ENCODE assay signal across 9 cellular contexts in the genomic region with DNA sequence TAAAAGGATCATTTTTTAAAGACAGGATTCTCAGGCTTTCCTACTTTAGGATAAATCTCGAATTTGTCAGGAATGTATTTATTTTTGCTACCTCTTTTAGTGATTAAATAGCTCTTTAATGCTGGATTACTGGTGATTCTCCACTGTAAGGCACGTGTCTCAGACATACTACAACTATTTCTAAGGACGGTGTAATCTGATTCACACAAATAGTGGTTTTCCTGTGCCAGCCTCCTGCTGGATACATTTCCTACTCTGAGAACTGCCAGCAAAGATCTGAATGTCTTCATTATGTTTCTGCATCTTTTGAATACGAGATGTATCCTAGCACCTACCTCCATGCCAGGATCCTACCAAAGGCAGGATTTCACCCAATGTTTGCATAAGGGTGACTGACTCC.
DNase-seq lines count a peak whose midpoint lies in the region; ATAC-seq and TF ChIP-seq lines count a peak whose summit lies in the region.
"Had no signal": no experiment of that assay in that cellular context is flagged by ENCODE, and none has a peak within 500 bp of the region (broad histone marks: within the 10 kb centered on the region; RNA-seq: fewer than 3 reads in every experiment).

No MANE protein-coding gene starts in this region.

- no peak for TF ChIP-seq CTCF in GM23338 (conservative IDR thresholded peaks at IDR 0.05; ENCODE audit: low read depth in 2 of 2)

- in situ Hi-C loops in ACHN (cut with HindIII; ENCODE audit: low pct_ligation_motif_present, low pct_unique_long_range_greater_than_20kb, low sequenced_read_pairs): loop anchor here (25.0 kb wide), 1 partner anchor 818 kb away; no protein-coding TSS in a partner anchor

- H3F3A ChIP-seq in GM23338 (replicated peaks; ENCODE audit: low read depth): no peaks in the 10 kb centered on the region; the same call in 1 of the 2 replicates

- H3K4me2 ChIP-seq in GM23338: no peak overlapping the region

- H3K27me3 Mint-ChIP-seq in activated CD8-positive, alpha-beta memory T cell treated with anti-CD3 and anti-CD28 coated beads, Interleukin-2, amount 10 ng/mL, durations not matched to agents 7 days and 5 days: peaks cover 29% of the 10 kb centered on the region
- H3K27me3 Mint-ChIP-seq in stimulated activated memory B cell treated with anti-CD40 and anti-IgM and Interleukin-4, amounts not matched to agents 10 μg/mL and 1 μg/mL and 100 μg/mL, for 72 hours: no peaks in the 10 kb centered on the region
- peaks cover 3% of the 10 kb centered on the region for H3K27me3 Mint-ChIP-seq in GM23338 (ENCODE audit: insufficient read depth, low read depth, poor library complexity)

- peak; percentile 40 for ATAC-seq in activated CD8-positive, alpha-beta memory T cell treated with anti-CD3 and anti-CD28 coated beads, Interleukin-2, amount 10 ng/mL, durations not matched to agents 7 days and 5 days
- ATAC-seq in HG02981 (IDR thresholded peaks at IDR 0.05; ENCODE audit: unreplicated experiment) (peak; percentile 3), GM23338 (no peak)
- peak; percentile 13 for ATAC-seq in stimulated activated memory B cell treated with anti-CD40 and anti-IgM and Interleukin-4, amounts not matched to agents 10 μg/mL and 1 μg/mL and 100 μg/mL, for 72 hours

- CTCF ChIA-PET in activated CD8-positive, alpha-beta memory T cell treated with anti-CD3 and anti-CD28 coated beads, Interleukin-2, amount 10 ng/mL, durations not matched to agents 7 days and 5 days (lab: Charles Lee): interaction anchor here (0.7 to 4.7 kb wide), 3 partner anchors 14 to 137 kb away, joined by 3 to 27 read pairs (median 4); no protein-coding TSS in a partner anchor

- H3K36me3 Mint-ChIP-seq in activated CD8-positive, alpha-beta memory T cell treated with anti-CD3 and anti-CD28 coated beads, Interleukin-2, amount 10 ng/mL, durations not matched to agents 7 days and 5 days: peaks cover under 1% of the 10 kb centered on the region
- H3K36me3 Mint-ChIP-seq in stimulated activated memory B cell treated with anti-CD40 and anti-IgM and Interleukin-4, amounts not matched to agents 10 μg/mL and 1 μg/mL and 100 μg/mL, for 72 hours: peaks cover 24% of the 10 kb centered on the region
- peaks cover 79% of the 10 kb centered on the region for H3K36me3 Mint-ChIP-seq in GM23338 (ENCODE audit: low read depth)

- no peak overlapping the region for H3K4me3 ChIP-seq in GM23338

- H3K36me3 ChIP-seq in GM23338 (ENCODE audit: insufficient read depth): peaks cover 38% of the 10 kb centered on the region

- no peaks in the 10 kb centered on the region for H3K27me3 ChIP-seq in GM23338 (ENCODE audit: insufficient read depth)

- H3K27ac ChIP-seq in GM23338 (ENCODE audit: low read depth): no peak overlapping the region

- H3K9me3 Mint-ChIP-seq in activated CD8-positive, alpha-beta memory T cell treated with anti-CD3 and anti-CD28 coated beads, Interleukin-2, amount 10 ng/mL, durations not matched to agents 7 days and 5 days (ENCODE audit: low read depth): no peaks in the 10 kb centered on the region
- H3K9me3 Mint-ChIP-seq in stimulated activated memory B cell treated with anti-CD40 and anti-IgM and Interleukin-4, amounts not matched to agents 10 μg/mL and 1 μg/mL and 100 μg/mL, for 72 hours: no peaks in the 10 kb centered on the region
- no peaks in the 10 kb centered on the region; the same call in 2 of the 3 replicates for H3K9me3 Mint-ChIP-seq in GM23338
- H3K9me3 Mint-ChIP-seq: T-helper 1 cell treated with Interleukin-12 subunit alpha and Interleukin-12 subunit beta and Interleukin-4 antibody, amounts not matched to agents 30 μg/mL and 1 μg/mL, for 36 hours had no signal

- H3K4me1 Mint-ChIP-seq in activated CD8-positive, alpha-beta memory T cell treated with anti-CD3 and anti-CD28 coated beads, Interleukin-2, amount 10 ng/mL, durations not matched to agents 7 days and 5 days: peaks cover 20% of the 10 kb centered on the region
- peaks cover 50% of the 10 kb centered on the region for H3K4me1 Mint-ChIP-seq in stimulated activated memory B cell treated with anti-CD40 and anti-IgM and Interleukin-4, amounts not matched to agents 10 μg/mL and 1 μg/mL and 100 μg/mL, for 72 hours
- H3K4me1 Mint-ChIP-seq in GM23338: peaks cover 40% of the 10 kb centered on the region

- H4K20me1 ChIP-seq in GM23338 (replicated peaks; ENCODE audit: insufficient read depth): peaks cover 18% of the 10 kb centered on the region

- no peak overlapping the region for H2AFZ ChIP-seq in GM23338

- peak overlapping the region; percentile 67 for H3K4me3 Mint-ChIP-seq in activated CD8-positive, alpha-beta memory T cell treated with anti-CD3 and anti-CD28 coated beads, Interleukin-2, amount 10 ng/mL, durations not matched to agents 7 days and 5 days
- H3K4me3 Mint-ChIP-seq in stimulated activated memory B cell treated with anti-CD40 and anti-IgM and Interleukin-4, amounts not matched to agents 10 μg/mL and 1 μg/mL and 100 μg/mL, for 72 hours: peak overlapping the region; percentile 78
- H3K4me3 Mint-ChIP-seq in GM23338: no peak overlapping the region

- H3K27ac Mint-ChIP-seq in activated CD8-positive, alpha-beta memory T cell treated with anti-CD3 and anti-CD28 coated beads, Interleukin-2, amount 10 ng/mL, durations not matched to agents 7 days and 5 days: no peak overlapping the region
- peak overlapping the region; percentile 76 for H3K27ac Mint-ChIP-seq in stimulated activated memory B cell treated with anti-CD40 and anti-IgM and Interleukin-4, amounts not matched to agents 10 μg/mL and 1 μg/mL and 100 μg/mL, for 72 hours
- no peak overlapping the region for H3K27ac Mint-ChIP-seq in GM23338

- no peaks in the 10 kb centered on the region for H3K9me2 ChIP-seq in GM23338 (ENCODE audit: insufficient read depth)

- DNase-seq in activated CD8-positive, alpha-beta memory T cell treated with anti-CD3 and anti-CD28 coated beads, Interleukin-2, amount 10 ng/mL, durations not matched to agents 7 days and 5 days: no peak
- no peak for DNase-seq in activated CD8-positive, alpha-beta memory T cell treated with anti-CD3 and anti-CD28 coated beads, Interleukin-2, amount 50 U/mL, for 48 hours
- DNase-seq in amniotic epithelial cell (ENCODE audit: low read depth): peak; percentile 67
- DNase-seq in ACHN: no peak
- DNase-seq in GM23338 (ENCODE audit: low spot score): no peak
- no peak for DNase-seq in NCI-H1105 treated with DMSO at 0.1 percent for 48 hours (lab: John Stamatoyannopoulos, UW)

- peaks cover 33% of the 10 kb centered on the region for H3K4me1 ChIP-seq in GM23338 (ENCODE audit: insufficient read depth)

- H3K79me2 ChIP-seq in GM23338 (replicated peaks; ENCODE audit: insufficient read depth): peaks cover 35% of the 10 kb centered on the region

TF ChIP-seq in GM23338, 12 proteins besides CTCF, POLR2A, EP300 and RAD21 (continues in another document):
- TF ChIP-seq NANOG (IDR thresholded peaks at IDR 0.05; ENCODE audit: borderline replicate concordance) (no peak), POLR2AphosphoS5 (IDR thresholded peaks at IDR 0.05; ENCODE audit: low read depth) (no peak), CREB1 (CRISPR knock-in tag; IDR thresholded peaks at IDR 0.05; ENCODE audit: low read depth) (no peak), ZNF331 (CRISPR knock-in tag; IDR thresholded peaks at IDR 0.05; ENCODE audit: low read depth) (no peak), ZNF114 (CRISPR knock-in tag; IDR thresholded peaks at IDR 0.05) (no peak), STAT1 (IDR thresholded peaks at IDR 0.05; ENCODE audit: unreplicated experiment) (no peak), JUNB (IDR thresholded peaks at IDR 0.05; ENCODE audit: unreplicated experiment) (no peak), EZH2phosphoT487 (IDR thresholded peaks at IDR 0.05; ENCODE audit: unreplicated experiment) (no peak)
- TF ChIP-seq, protein P1, sequence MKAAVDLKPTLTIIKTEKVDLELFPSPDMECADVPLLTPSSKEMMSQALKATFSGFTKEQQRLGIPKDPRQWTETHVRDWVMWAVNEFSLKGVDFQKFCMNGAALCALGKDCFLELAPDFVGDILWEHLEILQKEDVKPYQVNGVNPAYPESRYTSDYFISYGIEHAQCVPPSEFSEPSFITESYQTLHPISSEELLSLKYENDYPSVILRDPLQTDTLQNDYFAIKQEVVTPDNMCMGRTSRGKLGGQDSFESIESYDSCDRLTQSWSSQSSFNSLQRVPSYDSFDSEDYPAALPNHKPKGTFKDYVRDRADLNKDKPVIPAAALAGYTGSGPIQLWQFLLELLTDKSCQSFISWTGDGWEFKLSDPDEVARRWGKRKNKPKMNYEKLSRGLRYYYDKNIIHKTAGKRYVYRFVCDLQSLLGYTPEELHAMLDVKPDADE (IDR thresholded peaks at IDR 0.05): no peak
